Comparison of ENCODE assay signal across 9 cellular contexts in genomic region chr13:48892311-48892710, GRCh38.
DNase-seq lines count a peak whose midpoint lies in the region; ATAC-seq lines count a peak whose summit lies in the region.
"Had no signal": no experiment of that assay in that cellular context is flagged by ENCODE, and none has a peak within 500 bp of the region (broad histone marks: within the 10 kb centered on the region; RNA-seq: fewer than 3 reads in every experiment).

No MANE protein-coding gene starts in this region.

- peak overlapping the region; percentile 83 for H3K27ac Mint-ChIP-seq in activated T-helper 1 cell treated with anti-CD3 and anti-CD28 coated beads, Interleukin-12 subunit alpha, Interleukin-12 subunit beta, Interleukin-2, Interleukin-4 antibody, amounts not matched to agents 30 ng/mL and 10 ng/mL and 1 ng/mL, durations not matched to agents 14 hours and 24 hours and 36 hours
- H3K27ac Mint-ChIP-seq: nephron had no signal

- DNase-seq in SHP77 treated with DMSO at 0.1 percent for 48 hours (lab: John Stamatoyannopoulos, UW) (peak; percentile 2), SHP77 (lab: John Stamatoyannopoulos, UW) (no peak), myocyte (ENCODE audit: low read depth) (peak; percentile 52), NCI-H774 (lab: John Stamatoyannopoulos, UW) (no peak), COR-L47 (lab: John Stamatoyannopoulos, UW) (no peak), posterior vena cava (ENCODE audit: low spot score) (no peak)
- no peak for DNase-seq in activated T-helper 1 cell treated with anti-CD3 and anti-CD28 coated beads, Interleukin-12 subunit alpha, Interleukin-12 subunit beta, Interleukin-2, Interleukin-4 antibody, amounts not matched to agents 30 ng/mL and 10 ng/mL and 1 ng/mL, durations not matched to agents 14 hours and 24 hours and 36 hours (ENCODE audit: low spot score)

- H3K9me3 Mint-ChIP-seq in activated T-helper 1 cell treated with anti-CD3 and anti-CD28 coated beads, Interleukin-12 subunit alpha, Interleukin-12 subunit beta, Interleukin-2, Interleukin-4 antibody, amounts not matched to agents 30 ng/mL and 10 ng/mL and 1 ng/mL, durations not matched to agents 14 hours and 24 hours and 36 hours = peaks cover 22% of the 10 kb centered on the region
- H3K9me3 Mint-ChIP-seq: nephron had no signal

- intact Hi-C loops in activated T-helper 1 cell treated with anti-CD3 and anti-CD28 coated beads, Interleukin-12 subunit alpha, Interleukin-12 subunit beta, Interleukin-2, Interleukin-4 antibody, amounts not matched to agents 30 ng/mL and 10 ng/mL and 1 ng/mL, durations not matched to agents 14 hours and 24 hours and 36 hours (cut with micrococcal nuclease) = loop anchor here (1.0 to 5.0 kb wide), 6 partner anchors 8 to 387 kb away; no protein-coding TSS in a partner anchor
- intact Hi-C loops in posterior vena cava (cut with DNase I) = no loop called here

- H3K36me3 Mint-ChIP-seq in activated T-helper 1 cell treated with anti-CD3 and anti-CD28 coated beads, Interleukin-12 subunit alpha, Interleukin-12 subunit beta, Interleukin-2, Interleukin-4 antibody, amounts not matched to agents 30 ng/mL and 10 ng/mL and 1 ng/mL, durations not matched to agents 14 hours and 24 hours and 36 hours (ENCODE audit: low read depth) = peaks cover 1% of the 10 kb centered on the region

- H3K4me1 Mint-ChIP-seq in activated T-helper 1 cell treated with anti-CD3 and anti-CD28 coated beads, Interleukin-12 subunit alpha, Interleukin-12 subunit beta, Interleukin-2, Interleukin-4 antibody, amounts not matched to agents 30 ng/mL and 10 ng/mL and 1 ng/mL, durations not matched to agents 14 hours and 24 hours and 36 hours (ENCODE audit: low read depth) = peaks cover 27% of the 10 kb centered on the region
- H3K4me1 Mint-ChIP-seq: nephron had no signal

- peak; percentile 86 for ATAC-seq in HG03045 (IDR thresholded peaks at IDR 0.05; ENCODE audit: unreplicated experiment)

- no peaks in the 10 kb centered on the region for H3K27me3 Mint-ChIP-seq in activated T-helper 1 cell treated with anti-CD3 and anti-CD28 coated beads, Interleukin-12 subunit alpha, Interleukin-12 subunit beta, Interleukin-2, Interleukin-4 antibody, amounts not matched to agents 30 ng/mL and 10 ng/mL and 1 ng/mL, durations not matched to agents 14 hours and 24 hours and 36 hours (ENCODE audit: insufficient read depth)

- H3K4me3 Mint-ChIP-seq in activated T-helper 1 cell treated with anti-CD3 and anti-CD28 coated beads, Interleukin-12 subunit alpha, Interleukin-12 subunit beta, Interleukin-2, Interleukin-4 antibody, amounts not matched to agents 30 ng/mL and 10 ng/mL and 1 ng/mL, durations not matched to agents 14 hours and 24 hours and 36 hours = peak overlapping the region; percentile 51
- H3K4me3 Mint-ChIP-seq: nephron had no signal

Comparison
In these comparisons a context has a peak if more than half of its experiments do, and no peak if none do; other contexts are left out.
1. DNase-seq: peak in SHP77 treated with DMSO at 0.1 percent for 48 hours (single experiment) and myocyte (single experiment); none in SHP77 (0 of 2), activated T-helper 1 cell treated with anti-CD3 and anti-CD28 coated beads, Interleukin-12 subunit alpha, Interleukin-12 subunit beta, Interleukin-2, Interleukin-4 antibody, amounts not matched to agents 30 ng/mL and 10 ng/mL and 1 ng/mL, durations not matched to agents 14 hours and 24 hours and 36 hours (single experiment), NCI-H774 (single experiment), COR-L47 (single experiment) and posterior vena cava (single experiment).